In genomic region chr11:15108592-15109130, GRCh38 we compare ENCODE assay signal across 1 cellular context.
TF ChIP-seq lines count a peak whose summit lies in the region.

No MANE protein-coding gene starts in this region.

TF ChIP-seq in IMR-90, 13 proteins besides CTCF, POLR2A, EP300 and RAD21:
- TF ChIP-seq USF2 (IDR thresholded peaks at IDR 0.05; ENCODE audit: low read depth, low read length) (no peak), RFX5 (IDR thresholded peaks at IDR 0.05; ENCODE audit: low read depth, low read length) (no peak), MAFK (IDR thresholded peaks at IDR 0.05; ENCODE audit: low read depth, low read length) (no peak)
